In the genomic region with DNA sequence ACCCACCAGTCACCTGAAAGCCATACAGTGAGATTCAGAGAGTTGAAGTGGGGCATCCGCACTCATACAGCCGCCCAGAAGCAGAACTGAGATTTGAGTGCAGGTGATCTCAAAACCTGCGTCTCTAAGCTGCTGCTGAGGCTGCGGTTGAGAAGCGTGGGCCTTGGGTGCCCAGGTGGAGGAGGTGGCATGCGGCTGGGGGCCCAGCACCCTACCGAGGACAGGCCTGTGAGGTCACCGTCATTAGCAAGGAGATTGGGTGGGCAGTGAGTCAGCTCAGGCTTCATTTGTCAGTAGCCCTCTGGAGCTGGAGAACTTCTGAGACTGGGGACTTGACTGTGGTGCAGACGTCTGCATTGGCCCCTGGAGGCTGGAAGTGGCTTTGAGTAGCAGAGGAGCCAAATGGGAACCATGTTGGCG, we compare ENCODE assay signal across 9 cellular contexts. TPM values are rescaled to one million over a fixed set of nuclear protein-coding genes. Genes with fewer than 3 reads are reported as not detected.
DNase-seq lines count a peak whose midpoint lies in the region; ATAC-seq lines count a peak whose summit lies in the region.
"Had no signal": no experiment of that assay in that cellular context is flagged by ENCODE, and none has a peak within 500 bp of the region (broad histone marks: within the 10 kb centered on the region; RNA-seq: fewer than 3 reads in every experiment).

No MANE protein-coding gene starts in this region.

- no peaks in the 10 kb centered on the region for H3K27me3 ChIP-seq in H7 (ENCODE audit: control insufficient read depth, insufficient read depth, low read length)

- no peaks in the 10 kb centered on the region for H3K36me3 ChIP-seq in H7 (replicated peaks; ENCODE audit: control insufficient read depth, insufficient read depth, low read length)

- peak; percentile 41 for DNase-seq in kidney tubule cell (ENCODE audit: low spot score)
- DNase-seq in DMS79 (lab: John Stamatoyannopoulos, UW): no peak
- DNase-seq in NCI-H187 treated with DMSO at 0.1 percent for 48 hours (lab: John Stamatoyannopoulos, UW): no peak
- no peak for DNase-seq in H7
- no peak for DNase-seq in activated CD8-positive, alpha-beta memory T cell treated with anti-CD3 and anti-CD28 coated beads for 24 hours

- no peak overlapping the region for H3K4me3 ChIP-seq in H7 (ENCODE audit: insufficient read depth, low read depth, low read length)
- H3K4me3 ChIP-seq: lung had no signal

- ATAC-seq in GM18520 (IDR thresholded peaks at IDR 0.05; ENCODE audit: unreplicated experiment) (peak; percentile 56), GM21619 (IDR thresholded peaks at IDR 0.05; ENCODE audit: unreplicated experiment) (peak; percentile 68), HG03378 (IDR thresholded peaks at IDR 0.05; ENCODE audit: unreplicated experiment) (peak; percentile 77)

RNA-seq across cellular contexts. Expression of a gene that starts 29.8 kb away (rescaled TPM):
- total RNA-seq in H7 (2014; rRNA removed; shearing (Covaris generic)): 20.4 and 27.2 TPM in 2 replicates
